1 cellular context compared by ENCODE assay signal in genomic region chr18:79528296-79528695, GRCh38.
TF ChIP-seq lines count a peak whose summit lies in the region.

No MANE protein-coding gene starts in this region.

TF ChIP-seq in WTC11, 78 proteins besides CTCF, POLR2A, EP300 and RAD21 (continued from another document):
- no peak for TF ChIP-seq ZNF281 (CRISPR knock-in tag; IDR thresholded peaks at IDR 0.05)
- TF ChIP-seq NFATC4 (CRISPR knock-in tag; IDR thresholded peaks at IDR 0.05) = no peak
- no peak for TF ChIP-seq CREM (CRISPR knock-in tag; IDR thresholded peaks at IDR 0.05)
- TF ChIP-seq NFYB (CRISPR knock-in tag; conservative IDR thresholded peaks at IDR 0.05; ENCODE audit: low read depth) = no peak
- TF ChIP-seq JUN (CRISPR knock-in tag; IDR thresholded peaks at IDR 0.05) = no peak
- TF ChIP-seq MLX (CRISPR knock-in tag; IDR thresholded peaks at IDR 0.05) = no peak
- no peak for TF ChIP-seq MYBL2 (CRISPR knock-in tag; IDR thresholded peaks at IDR 0.05)
- TF ChIP-seq IRF1 (CRISPR knock-in tag; IDR thresholded peaks at IDR 0.05) = no peak
- no peak for TF ChIP-seq FOXP4 (CRISPR knock-in tag; IDR thresholded peaks at IDR 0.05)
- TF ChIP-seq EMX1 (CRISPR knock-in tag; IDR thresholded peaks at IDR 0.05) = no peak
- TF ChIP-seq CDX4 (CRISPR knock-in tag; IDR thresholded peaks at IDR 0.05; ENCODE audit: borderline replicate concordance) = no peak
- no peak for TF ChIP-seq PRRX2 (CRISPR knock-in tag; IDR thresholded peaks at IDR 0.05)
- TF ChIP-seq ELF4 (CRISPR knock-in tag; IDR thresholded peaks at IDR 0.05; ENCODE audit: low read depth) = no peak
- TF ChIP-seq OVOL2 (CRISPR knock-in tag; IDR thresholded peaks at IDR 0.05; ENCODE audit: borderline replicate concordance) = no peak
- no peak for TF ChIP-seq PREB (CRISPR knock-in tag; IDR thresholded peaks at IDR 0.05; ENCODE audit: borderline replicate concordance)
- no peak for TF ChIP-seq MAX (CRISPR knock-in tag; IDR thresholded peaks at IDR 0.05)
- TF ChIP-seq ZNF263 (CRISPR knock-in tag; IDR thresholded peaks at IDR 0.05; ENCODE audit: low read depth) = no peak
- no peak for TF ChIP-seq TP53 (CRISPR knock-in tag; IDR thresholded peaks at IDR 0.05)
